In genomic region chr7:2148189-2148588, GRCh38 we compare ENCODE assay signal across 26 cellular contexts.
DNase-seq lines count a peak whose midpoint lies in the region; ATAC-seq and TF ChIP-seq lines count a peak whose summit lies in the region.
"Had no signal": no experiment of that assay in that cellular context is flagged by ENCODE, and none has a peak within 500 bp of the region (broad histone marks: within the 10 kb centered on the region; RNA-seq: fewer than 3 reads in every experiment).

No MANE protein-coding gene starts in this region.

- ATAC-seq in Right ventricle myocardium superior (ENCODE audit: poor library complexity) (no peak), heart right ventricle (no peak), GM19023 (IDR thresholded peaks at IDR 0.05; ENCODE audit: unreplicated experiment) (no peak)
- ATAC-seq: body of pancreas; stimulated activated memory B cell treated with anti-CD40 and anti-IgM and Interleukin-4, amounts not matched to agents 10 μg/mL and 1 μg/mL and 100 μg/mL, for 72 hours had no signal

- H3K36me3 ChIP-seq in heart right ventricle (peaks cover 0 to 50% (median 0%) of the 10 kb centered on the region in 9 donors), brain microvascular endothelial cell (replicated peaks) (peaks cover 8% of the 10 kb centered on the region), neuronal stem cell (replicated peaks in 1 of 2; ENCODE audit: control insufficient read depth in 2 of 2, insufficient read depth in 2 of 2, low read length in 2 of 2) (peaks cover 27 to 59% of the 10 kb centered on the region in 2 donors)
- H3K36me3 ChIP-seq: ovary had no signal

- no peak overlapping the region for H2BK15ac ChIP-seq in neuronal stem cell (ENCODE audit: low read length)

- no peak overlapping the region for H3K4me2 ChIP-seq in neuronal stem cell (ENCODE audit: insufficient read depth, low read length, poor library complexity, severe bottlenecking)
- H3K4me2 ChIP-seq: A549, hepatocyte had no signal

- peak overlapping the region; percentile 89 for H2AK5ac ChIP-seq in neuronal stem cell (ENCODE audit: low read depth, low read length)

- TF ChIP-seq POLR2A in lower leg skin (IDR thresholded peaks at IDR 0.05), result no peak

- peaks cover 8% of the 10 kb centered on the region for H3K79me1 ChIP-seq in neuronal stem cell (ENCODE audit: low read depth, low read length)

- H3K27ac ChIP-seq in heart right ventricle, result no peak overlapping the region
- H3K27ac ChIP-seq in brain microvascular endothelial cell, result no peak overlapping the region
- H3K27ac ChIP-seq in neuronal stem cell (replicated peaks; ENCODE audit: low read length), result no peak overlapping the region
- H3K27ac ChIP-seq: A549, body of pancreas, C4-2B, coronary artery, hepatocyte, ovary, thoracic aorta had no signal

- no peak overlapping the region for H3K9ac ChIP-seq in neuronal stem cell (ENCODE audit: low read depth, low read length, poor library complexity)

- H3K4me1 ChIP-seq in heart right ventricle (peaks cover 0 to 19% (median 6%) of the 10 kb centered on the region in 9 donors), neuronal stem cell (ENCODE audit: control insufficient read depth in 2 of 2, insufficient read depth in 1 of 2, low read depth in 1 of 2, low read length in 2 of 2) (no peaks in the 10 kb centered on the region)
- H3K4me1 ChIP-seq: A549, body of pancreas had no signal

- peak overlapping the region; percentile 69 for H3K18ac ChIP-seq in neuronal stem cell (ENCODE audit: low read length)

- H4K91ac ChIP-seq in neuronal stem cell (ENCODE audit: low read depth, low read length, poor library complexity), result no peak overlapping the region

- in situ Hi-C loops in brain microvascular endothelial cell (cut with HindIII; ENCODE audit: low pct_ligation_motif_present, low sequenced_read_pairs), result no loop called here

- H2AFZ ChIP-seq in neuronal stem cell (ENCODE audit: low read length), result no peak overlapping the region
- H2AFZ ChIP-seq: hepatocyte had no signal

- H3K4ac ChIP-seq in neuronal stem cell (ENCODE audit: low read length), result no peak overlapping the region

- no peak overlapping the region for H2BK12ac ChIP-seq in neuronal stem cell (ENCODE audit: low read length)

- no peak overlapping the region for H3K4me3 ChIP-seq in heart right ventricle
- no peak overlapping the region for H3K4me3 ChIP-seq in HFF-Myc (replicated peaks; ENCODE audit: low read depth, low read length)
- no peak overlapping the region for H3K4me3 ChIP-seq in brain microvascular endothelial cell (ENCODE audit: low read depth, low read length)
- no peak overlapping the region for H3K4me3 ChIP-seq in neuronal stem cell (ENCODE audit: low read length in 2 of 2)
- no peak overlapping the region for H3K4me3 ChIP-seq in lower leg skin (ENCODE audit: low read depth, poor library complexity, severe bottlenecking)
- H3K4me3 ChIP-seq: A549, body of pancreas, coronary artery, hepatocyte, ovary, thoracic aorta had no signal

- DNase-seq in Right ventricle myocardium superior (peak; percentile 14), heart right ventricle (no peak), HFF-Myc (ENCODE audit: extremely low read depth, low read depth) (no peak), brain microvascular endothelial cell (no peak), neuronal stem cell (ENCODE audit: low spot score) (no peak), lower leg skin (ENCODE audit: low spot score in 2 of 2) (no peak)
- no peak for DNase-seq in stimulated activated CD4-positive, alpha-beta T cell treated with anti-CD3 and anti-CD28 coated beads, Interleukin-4, amount 100 ng/mL, for 24 hours
- DNase-seq: activated CD8-positive, alpha-beta memory T cell treated with anti-CD3 and anti-CD28 coated beads, Interleukin-2, amount 50 U/mL, for 48 hours; activated naive CD8-positive, alpha-beta T cell treated with anti-CD3 and anti-CD28 coated beads, Interleukin-2, amount 10 ng/mL, durations not matched to agents 7 days and 5 days; body of pancreas; IMR-90; mammary epithelial cell; MM.1S; NCI-H1436 treated with DMSO at 0.1 percent for 48 hours; NCI-H2171 treated with DMSO at 0.1 percent for 48 hours; NCI-H748 treated with DMSO at 0.1 percent for 48 hours; OCI-M1; ovary; SIG-M5 had no signal

- H3K14ac ChIP-seq in neuronal stem cell (ENCODE audit: low read length), result no peak overlapping the region

- TF ChIP-seq CTCF in heart right ventricle (IDR thresholded peaks at IDR 0.05), result no peak
- TF ChIP-seq CTCF in HFF-Myc (IDR thresholded peaks at IDR 0.05; ENCODE audit: low read depth, low read length, missing control alignments), result peak; percentile 4
- peak; percentile 44 for TF ChIP-seq CTCF in brain microvascular endothelial cell (IDR thresholded peaks at IDR 0.05; ENCODE audit: low read depth, low read length, missing control alignments)
- no peak for TF ChIP-seq CTCF in lower leg skin (IDR thresholded peaks at IDR 0.05)

- WGBS in heart right ventricle, 2 donors, result 94 to 95% methylated on average over 11 of the region's 11 CpGs
- no CpG with 5 or more reads among the region's 11 CpGs for WGBS in neuronal stem cell (ENCODE audit: extremely low coverage in 2 of 2, insufficient read length in 2 of 2, insufficient replicate concordance in 1 of 2), 2 donors
- 94 to 96% methylated on average over 10 of the region's 11 CpGs for WGBS in lower leg skin, 2 donors

- no peaks in the 10 kb centered on the region for H3K27me3 ChIP-seq in heart right ventricle
- H3K27me3 ChIP-seq in brain microvascular endothelial cell (replicated peaks), result no peaks in the 10 kb centered on the region
- H3K27me3 ChIP-seq in neuronal stem cell (ENCODE audit: control insufficient read depth in 3 of 3, insufficient read depth in 3 of 3, low read depth in 1 of 3, low read length in 3 of 3), result no peaks in the 10 kb centered on the region
- H3K27me3 ChIP-seq: body of pancreas, hepatocyte, ovary had no signal

- H2BK120ac ChIP-seq in neuronal stem cell (ENCODE audit: low read depth, low read length), result no peak overlapping the region

- intact Hi-C loops in Right ventricle myocardium superior (cut with DNase I) (no loop called here), heart right ventricle (cut with DNase I) (loop anchor here in 1 of 10 donors (10.0 kb wide), 1 partner anchor 493 kb away; no protein-coding TSS in a partner anchor), lower leg skin (cut with DNase I; ENCODE audit: low total_unique reads) (no loop called here)

- H2BK5ac ChIP-seq in neuronal stem cell (ENCODE audit: low read length), result no peak overlapping the region

- no peak overlapping the region for H3K23ac ChIP-seq in neuronal stem cell (ENCODE audit: low read depth, low read length, poor library complexity)

- H3K9me3 ChIP-seq in heart right ventricle (no peaks in the 10 kb centered on the region), neuronal stem cell (replicated peaks in 1 of 2; ENCODE audit: control insufficient read depth in 2 of 2, insufficient read depth in 1 of 2, low read depth in 1 of 2, low read length in 2 of 2) (peaks cover 0 to under 1% of the 10 kb centered on the region in 2 donors)
- H3K9me3 ChIP-seq: A549, body of pancreas, ovary, thoracic aorta had no signal

- H4K8ac ChIP-seq in neuronal stem cell (ENCODE audit: low read depth, low read length), result no peak overlapping the region

Comparison
In these comparisons a context has a peak if more than half of its experiments do, and no peak if none do; other contexts are left out.
1. CTCF ChIP-seq: peak in HFF-Myc (single experiment) and brain microvascular endothelial cell (single experiment); none in heart right ventricle (0 of 9) and lower leg skin (0 of 3).